10 cellular contexts compared by ENCODE assay signal in genomic region chr14:106842687-106843086, GRCh38.
DNase-seq lines count a peak whose midpoint lies in the region; ATAC-seq, FAIRE-seq and TF ChIP-seq lines count a peak whose summit lies in the region.
"Had no signal": no experiment of that assay in that cellular context is flagged by ENCODE, and none has a peak within 500 bp of the region (broad histone marks: within the 10 kb centered on the region; RNA-seq: fewer than 3 reads in every experiment).

No MANE protein-coding gene starts in this region.

- peak; percentile 54 for DNase-seq in SK-N-SH
- DNase-seq in nucleus accumbens (lab: John Stamatoyannopoulos, UW): no peak
- DNase-seq in activated CD8-positive, alpha-beta memory T cell treated with anti-CD3 and anti-CD28 coated beads, Interleukin-2, amount 10 ng/mL, durations not matched to agents 7 days and 5 days: no peak
- no peak for DNase-seq in DMS153 treated with DMSO at 0.1 percent for 48 hours (lab: John Stamatoyannopoulos, UW; ENCODE audit: unreplicated experiment)
- DNase-seq in GM12892 (ENCODE audit: insufficient read length): no peak
- DNase-seq: activated naive CD4-positive, alpha-beta T cell treated with anti-CD3 and anti-CD28 coated beads for 36 hours; T1000 had no signal

- no peak overlapping the region for H3K9ac ChIP-seq in SK-N-SH
- no peak overlapping the region for H3K9ac ChIP-seq in liver (ENCODE audit: low read depth in 1 of 2, low read length in 2 of 2)

- FAIRE-seq in GM12892 (lab: Jason Lieb, UNC): no peak

- peak; percentile 82 for TF ChIP-seq CTCF in C4-2B (conservative IDR thresholded peaks at IDR 0.05)
- peak; percentile 60 for TF ChIP-seq CTCF in GM12873 (IDR thresholded peaks at IDR 0.05; ENCODE audit: insufficient read depth, low read depth, low read length, missing control alignments)
- peak; percentile 73 for TF ChIP-seq CTCF in SK-N-SH (IDR thresholded peaks at IDR 0.05)
- peak; percentile 43 for TF ChIP-seq CTCF in liver (IDR thresholded peaks at IDR 0.05; ENCODE audit: low read depth, low read length, missing input control)

- peaks cover 13% of the 10 kb centered on the region for H3F3A ChIP-seq in SK-N-SH (replicated peaks; ENCODE audit: insufficient read depth)

- WGBS in SK-N-SH (ENCODE audit: low lambda C conversion rate): 29% methylated on average over 6 of the region's 6 CpGs
- 79% methylated on average over 6 of the region's 6 CpGs for WGBS in liver

- peaks cover 35% of the 10 kb centered on the region for H3K27me3 Mint-ChIP-seq in activated CD8-positive, alpha-beta memory T cell treated with anti-CD3 and anti-CD28 coated beads, Interleukin-2, amount 10 ng/mL, durations not matched to agents 7 days and 5 days

- TF ChIP-seq POLR2A in GM12892 (IDR thresholded peaks at IDR 0.05; ENCODE audit: low read depth, low read length): no peak

- H3K9me3 Mint-ChIP-seq in activated CD8-positive, alpha-beta memory T cell treated with anti-CD3 and anti-CD28 coated beads, Interleukin-2, amount 10 ng/mL, durations not matched to agents 7 days and 5 days (ENCODE audit: low read depth): no peaks in the 10 kb centered on the region
- H3K9me3 Mint-ChIP-seq: activated naive CD4-positive, alpha-beta T cell treated with anti-CD3 and anti-CD28 coated beads for 36 hours had no signal

- H3K79me2 ChIP-seq in SK-N-SH (ENCODE audit: insufficient read depth): no peaks in the 10 kb centered on the region

- H3K36me3 Mint-ChIP-seq in activated CD8-positive, alpha-beta memory T cell treated with anti-CD3 and anti-CD28 coated beads, Interleukin-2, amount 10 ng/mL, durations not matched to agents 7 days and 5 days: no peaks in the 10 kb centered on the region

- no peak for TF ChIP-seq EP300 in SK-N-SH (IDR thresholded peaks at IDR 0.05; ENCODE audit: borderline replicate concordance in 1 of 2, low read depth in 1 of 2, low read length in 1 of 2)

- POLR2A ChIA-PET in SK-N-SH (lab: Yijun Ruan, JAX): no interaction called here

- H3K9me3 ChIP-seq in SK-N-SH (no peaks in the 10 kb centered on the region; the same call in 1 of the 2 replicates), liver (ENCODE audit: control insufficient read depth in 4 of 4, low read length in 3 of 4) (no peaks in the 10 kb centered on the region)

- no peak overlapping the region for H3K4me3 Mint-ChIP-seq in activated CD8-positive, alpha-beta memory T cell treated with anti-CD3 and anti-CD28 coated beads, Interleukin-2, amount 10 ng/mL, durations not matched to agents 7 days and 5 days
- H3K4me3 Mint-ChIP-seq: activated naive CD4-positive, alpha-beta T cell treated with anti-CD3 and anti-CD28 coated beads for 36 hours had no signal

- H3K27ac ChIP-seq in C4-2B (peak overlapping the region; percentile 87), SK-N-SH (ENCODE audit: low read depth in 2 of 2, low read length in 1 of 2) (no peak overlapping the region), liver (ENCODE audit: low read depth in 1 of 2, low read length in 2 of 2) (no peak overlapping the region)

- TF ChIP-seq RAD21 in SK-N-SH (IDR thresholded peaks at IDR 0.05; ENCODE audit: low read length): peak; percentile 15; the same call in 1 of the 2 replicates
- peak in 1 of 2 donors; percentile 53 for TF ChIP-seq RAD21 in liver (IDR thresholded peaks at IDR 0.05)

- H3K27me3 ChIP-seq in SK-N-SH (ENCODE audit: insufficient read depth): no peaks in the 10 kb centered on the region
- no peaks in the 10 kb centered on the region for H3K27me3 ChIP-seq in liver (ENCODE audit: control insufficient read depth in 4 of 4, insufficient read depth in 4 of 4, low read length in 3 of 4)

- H3K4me3 ChIP-seq in SK-N-SH (ENCODE audit: low read depth in 2 of 2, low read length in 1 of 2) (no peak overlapping the region), liver (ENCODE audit: low read depth in 1 of 3, low read length in 3 of 3) (no peak overlapping the region)

- no peak overlapping the region for H2AFZ ChIP-seq in SK-N-SH (ENCODE audit: low read depth)

- H4K20me1 ChIP-seq in SK-N-SH (ENCODE audit: insufficient read depth): no peaks in the 10 kb centered on the region

- H3K9me2 ChIP-seq in SK-N-SH: no peaks in the 10 kb centered on the region

- no peaks in the 10 kb centered on the region for H3K36me3 ChIP-seq in SK-N-SH (replicated peaks in 1 of 2; ENCODE audit: control insufficient read depth in 1 of 2, insufficient read depth in 2 of 2, low read length in 1 of 2)
- H3K36me3 ChIP-seq in liver (ENCODE audit: control insufficient read depth in 4 of 4, insufficient read depth in 3 of 4, low read depth in 1 of 4, low read length in 3 of 4): no peaks in the 10 kb centered on the region

- no peak overlapping the region for H3K27ac Mint-ChIP-seq in activated CD8-positive, alpha-beta memory T cell treated with anti-CD3 and anti-CD28 coated beads, Interleukin-2, amount 10 ng/mL, durations not matched to agents 7 days and 5 days
- H3K27ac Mint-ChIP-seq: activated naive CD4-positive, alpha-beta T cell treated with anti-CD3 and anti-CD28 coated beads for 36 hours had no signal

- no peak for ATAC-seq in activated CD8-positive, alpha-beta memory T cell treated with anti-CD3 and anti-CD28 coated beads, Interleukin-2, amount 10 ng/mL, durations not matched to agents 7 days and 5 days

- peaks cover 15% of the 10 kb centered on the region for H3K4me1 Mint-ChIP-seq in activated CD8-positive, alpha-beta memory T cell treated with anti-CD3 and anti-CD28 coated beads, Interleukin-2, amount 10 ng/mL, durations not matched to agents 7 days and 5 days

- H3K4me1 ChIP-seq in SK-N-SH (ENCODE audit: control insufficient read depth in 1 of 2, insufficient read depth in 2 of 2, low read depth in 1 of 2, low read length in 1 of 2): peaks cover 12 to 19% of the 10 kb centered on the region in 2 experiments; a peak in 3 of 4 replicates
- peaks cover 0 to 24% (median 13%) of the 10 kb centered on the region in 4 donors for H3K4me1 ChIP-seq in liver (ENCODE audit: control insufficient read depth in 4 of 4, insufficient read depth in 4 of 4, low read length in 3 of 4)

- CTCF ChIA-PET in SK-N-SH (lab: Yijun Ruan, JAX): interaction anchor here (0.6 to 2.1 kb wide), 5 partner anchors 15 to 53 kb away, joined by 3 to 5 read pairs (median 3); no protein-coding TSS in a partner anchor
- CTCF ChIA-PET in activated CD8-positive, alpha-beta memory T cell treated with anti-CD3 and anti-CD28 coated beads, Interleukin-2, amount 10 ng/mL, durations not matched to agents 7 days and 5 days (lab: Charles Lee): interaction anchor here (1.5 to 2.6 kb wide), 3 partner anchors 12 to 31 kb away, joined by 4 to 20 read pairs (median 20); no protein-coding TSS in a partner anchor

- H3K4me2 ChIP-seq in SK-N-SH: peak overlapping the region; percentile 85; the same call in 1 of the 2 replicates

TF ChIP-seq in SK-N-SH, 30 proteins besides CTCF, POLR2A, EP300 and RAD21:
- TF ChIP-seq SMC3 (IDR thresholded peaks at IDR 0.05; ENCODE audit: low read depth, low read length): peak; percentile 11; the same call in 1 of the 2 replicates
- TF ChIP-seq PBX3 (IDR thresholded peaks at IDR 0.05): no peak

TF ChIP-seq in liver, 16 proteins besides CTCF, POLR2A, EP300 and RAD21 (continues in another document):
- TF ChIP-seq JUND (IDR thresholded peaks at IDR 0.05): no peak
- TF ChIP-seq ATF3 (IDR thresholded peaks at IDR 0.05): no peak
- no peak for TF ChIP-seq SP1 (IDR thresholded peaks at IDR 0.05)
- no peak for TF ChIP-seq HNF4G (IDR thresholded peaks at IDR 0.05)
- no peak for TF ChIP-seq NR2F2 (IDR thresholded peaks at IDR 0.05)
- no peak for TF ChIP-seq EGR1 (IDR thresholded peaks at IDR 0.05; ENCODE audit: low read depth in 2 of 2)
- no peak for TF ChIP-seq HNF4A (conservative IDR thresholded peaks at IDR 0.05)
- TF ChIP-seq GABPA (IDR thresholded peaks at IDR 0.05 in 1 of 2, conservative IDR thresholded peaks at IDR 0.05 in 1 of 2): no peak
- TF ChIP-seq FOXA2 (IDR thresholded peaks at IDR 0.05): no peak
- no peak for TF ChIP-seq TAF1 (conservative IDR thresholded peaks at IDR 0.05)
- no peak for TF ChIP-seq RXRA (IDR thresholded peaks at IDR 0.05)
- TF ChIP-seq YY1 (IDR thresholded peaks at IDR 0.05): no peak
- TF ChIP-seq REST (IDR thresholded peaks at IDR 0.05): no peak
